ENCODE assay signal across 21 cellular contexts in genomic region chr17:13460646-13461045, GRCh38.
DNase-seq lines count a peak whose midpoint lies in the region; ATAC-seq and TF ChIP-seq lines count a peak whose summit lies in the region.
"Had no signal": no experiment of that assay in that cellular context is flagged by ENCODE, and none has a peak within 500 bp of the region (broad histone marks: within the 10 kb centered on the region; RNA-seq: fewer than 3 reads in every experiment).

No MANE protein-coding gene starts in this region.

- no peak overlapping the region for H3K14ac ChIP-seq in neuronal stem cell (ENCODE audit: low read length)

- H2BK12ac ChIP-seq in neuronal stem cell (ENCODE audit: low read length) = no peak overlapping the region

- H2BK15ac ChIP-seq in neuronal stem cell (ENCODE audit: low read length) = no peak overlapping the region

- H3K9me3 Mint-ChIP-seq in activated naive CD8-positive, alpha-beta T cell treated with anti-CD3 and anti-CD28 coated beads, Interleukin-2, amount 10 ng/mL, durations not matched to agents 7 days and 5 days = no peaks in the 10 kb centered on the region
- no peaks in the 10 kb centered on the region for H3K9me3 Mint-ChIP-seq in activated naive CD8-positive, alpha-beta T cell treated with anti-CD3 and anti-CD28 coated beads, Interleukin-2, amount 50 U/mL, for 24 hours
- H3K9me3 Mint-ChIP-seq: CD8-positive, alpha-beta T cell; HFFc6 had no signal

- no peak overlapping the region for H3K4ac ChIP-seq in neuronal stem cell (ENCODE audit: low read length)

- WGBS in neuronal stem cell (ENCODE audit: extremely low coverage in 2 of 2, insufficient read length in 2 of 2, insufficient replicate concordance in 1 of 2), 2 donors = no CpG with 5 or more reads among the region's 1 CpG

- H3K18ac ChIP-seq in neuronal stem cell (ENCODE audit: low read length) = no peak overlapping the region

- H3K36me3 Mint-ChIP-seq in activated naive CD8-positive, alpha-beta T cell treated with anti-CD3 and anti-CD28 coated beads, Interleukin-2, amount 10 ng/mL, durations not matched to agents 7 days and 5 days = no peaks in the 10 kb centered on the region
- H3K36me3 Mint-ChIP-seq in activated naive CD8-positive, alpha-beta T cell treated with anti-CD3 and anti-CD28 coated beads, Interleukin-2, amount 50 U/mL, for 24 hours (ENCODE audit: low read depth) = no peaks in the 10 kb centered on the region
- H3K36me3 Mint-ChIP-seq: CD14-positive monocyte; CD8-positive, alpha-beta T cell had no signal

- peak overlapping the region; percentile 24 for H2AFZ ChIP-seq in neuronal stem cell (ENCODE audit: low read length)

- no peaks in the 10 kb centered on the region for H3K4me1 ChIP-seq in neuronal stem cell (ENCODE audit: control insufficient read depth in 2 of 2, insufficient read depth in 1 of 2, low read depth in 1 of 2, low read length in 2 of 2)
- H3K4me1 ChIP-seq: A549 had no signal

- H3K4me2 ChIP-seq in neuronal stem cell (ENCODE audit: insufficient read depth, low read length, poor library complexity, severe bottlenecking) = no peak overlapping the region
- H3K4me2 ChIP-seq: A549, BLaER1 had no signal

- no peaks in the 10 kb centered on the region for H3K4me1 Mint-ChIP-seq in activated naive CD8-positive, alpha-beta T cell treated with anti-CD3 and anti-CD28 coated beads, Interleukin-2, amount 10 ng/mL, durations not matched to agents 7 days and 5 days
- H3K4me1 Mint-ChIP-seq in activated naive CD8-positive, alpha-beta T cell treated with anti-CD3 and anti-CD28 coated beads, Interleukin-2, amount 50 U/mL, for 24 hours = no peaks in the 10 kb centered on the region
- H3K4me1 Mint-ChIP-seq: CD14-positive monocyte had no signal

- H2AK5ac ChIP-seq in neuronal stem cell (ENCODE audit: low read depth, low read length) = no peak overlapping the region

- ATAC-seq in activated naive CD8-positive, alpha-beta T cell treated with anti-CD3 and anti-CD28 coated beads, Interleukin-2, amount 10 ng/mL, durations not matched to agents 7 days and 5 days (ENCODE audit: low read depth) = no peak
- no peak for ATAC-seq in activated naive CD8-positive, alpha-beta T cell treated with anti-CD3 and anti-CD28 coated beads, Interleukin-2, amount 50 U/mL, for 24 hours
- no peak for ATAC-seq in HG03280 (IDR thresholded peaks at IDR 0.05; ENCODE audit: unreplicated experiment)
- ATAC-seq: A549; CD8-positive, alpha-beta T cell; HCT116; HepG2 had no signal

- H3K4me3 ChIP-seq in fibroblast of mammary gland (ENCODE audit: control insufficient read depth, low read depth, low read length) = no peak overlapping the region
- H3K4me3 ChIP-seq in neuronal stem cell (ENCODE audit: low read length in 2 of 2) = no peak overlapping the region
- H3K4me3 ChIP-seq: A549, BLaER1 had no signal

- H2BK120ac ChIP-seq in neuronal stem cell (ENCODE audit: low read depth, low read length) = no peak overlapping the region

- H3K23ac ChIP-seq in neuronal stem cell (ENCODE audit: low read depth, low read length, poor library complexity) = no peak overlapping the region

- H3K27ac Mint-ChIP-seq in activated naive CD8-positive, alpha-beta T cell treated with anti-CD3 and anti-CD28 coated beads, Interleukin-2, amount 10 ng/mL, durations not matched to agents 7 days and 5 days = peak overlapping the region; percentile 40
- H3K27ac Mint-ChIP-seq in activated naive CD8-positive, alpha-beta T cell treated with anti-CD3 and anti-CD28 coated beads, Interleukin-2, amount 50 U/mL, for 24 hours = no peak overlapping the region
- H3K27ac Mint-ChIP-seq: CD14-positive monocyte; CD8-positive, alpha-beta T cell; HFFc6 had no signal

- no peaks in the 10 kb centered on the region for H3K27me3 ChIP-seq in neuronal stem cell (ENCODE audit: control insufficient read depth in 3 of 3, insufficient read depth in 3 of 3, low read depth in 1 of 3, low read length in 3 of 3)
- H3K27me3 ChIP-seq: BLaER1 had no signal

- no peak overlapping the region for H3K9ac ChIP-seq in neuronal stem cell (ENCODE audit: low read depth, low read length, poor library complexity)
- H3K9ac ChIP-seq: BLaER1 had no signal

- no peak overlapping the region for H3K4me3 Mint-ChIP-seq in activated naive CD8-positive, alpha-beta T cell treated with anti-CD3 and anti-CD28 coated beads, Interleukin-2, amount 10 ng/mL, durations not matched to agents 7 days and 5 days
- H3K4me3 Mint-ChIP-seq in activated naive CD8-positive, alpha-beta T cell treated with anti-CD3 and anti-CD28 coated beads, Interleukin-2, amount 50 U/mL, for 24 hours = no peak overlapping the region
- H3K4me3 Mint-ChIP-seq: CD14-positive monocyte; CD8-positive, alpha-beta T cell; HFFc6 had no signal

- H4K91ac ChIP-seq in neuronal stem cell (ENCODE audit: low read depth, low read length, poor library complexity) = no peak overlapping the region

- no peak overlapping the region for H3K27ac ChIP-seq in neuronal stem cell (replicated peaks; ENCODE audit: low read length)
- H3K27ac ChIP-seq: 22Rv1, A549, BLaER1 had no signal

- no peak for DNase-seq in activated naive CD8-positive, alpha-beta T cell treated with anti-CD3 and anti-CD28 coated beads, Interleukin-2, amount 10 ng/mL, durations not matched to agents 7 days and 5 days
- DNase-seq in activated naive CD8-positive, alpha-beta T cell treated with anti-CD3 and anti-CD28 coated beads, Interleukin-2, amount 50 U/mL, for 24 hours = no peak
- DNase-seq in fibroblast of mammary gland (ENCODE audit: low read depth) (peak; percentile 43), fibroblast of the conjunctiva (ENCODE audit: low read depth) (peak; percentile 23), neuronal stem cell (ENCODE audit: low spot score) (no peak), amygdala (lab: John Stamatoyannopoulos, UW) (no peak), NCI-H446 (lab: John Stamatoyannopoulos, UW) (no peak)
- DNase-seq: Calu3; CD8-positive, alpha-beta T cell; DMS79 treated with DMSO at 0.1 percent for 48 hours; GF-D8; GOT3; H7; HFFc6 had no signal

- no peaks in the 10 kb centered on the region for H3K36me3 ChIP-seq in neuronal stem cell (replicated peaks in 1 of 2; ENCODE audit: control insufficient read depth in 2 of 2, insufficient read depth in 2 of 2, low read length in 2 of 2)
- H3K36me3 ChIP-seq: BLaER1 had no signal

- TF ChIP-seq CTCF in fibroblast of mammary gland (conservative IDR thresholded peaks at IDR 0.05; ENCODE audit: control insufficient read depth, insufficient read depth, low read depth, low read length) = no peak

- no peak overlapping the region for H2BK5ac ChIP-seq in neuronal stem cell (ENCODE audit: low read length)

- H4K8ac ChIP-seq in neuronal stem cell (ENCODE audit: low read depth, low read length) = no peak overlapping the region

- no peaks in the 10 kb centered on the region for H3K27me3 Mint-ChIP-seq in activated naive CD8-positive, alpha-beta T cell treated with anti-CD3 and anti-CD28 coated beads, Interleukin-2, amount 10 ng/mL, durations not matched to agents 7 days and 5 days
- H3K27me3 Mint-ChIP-seq in activated naive CD8-positive, alpha-beta T cell treated with anti-CD3 and anti-CD28 coated beads, Interleukin-2, amount 50 U/mL, for 24 hours = peaks cover 6% of the 10 kb centered on the region

- no peaks in the 10 kb centered on the region for H3K79me1 ChIP-seq in neuronal stem cell (ENCODE audit: low read depth, low read length)

- H3K9me3 ChIP-seq in neuronal stem cell (replicated peaks in 1 of 2; ENCODE audit: control insufficient read depth in 2 of 2, insufficient read depth in 1 of 2, low read depth in 1 of 2, low read length in 2 of 2) = no peaks in the 10 kb centered on the region
- H3K9me3 ChIP-seq: A549, BLaER1 had no signal

- POLR2A ChIA-PET in activated naive CD8-positive, alpha-beta T cell treated with anti-CD3 and anti-CD28 coated beads, Interleukin-2, amount 10 ng/mL, durations not matched to agents 7 days and 5 days (lab: Charles Lee) = no interaction called here

Comparison
In these comparisons a context has a peak if more than half of its experiments do, and no peak if none do; other contexts are left out.
1. DNase-seq: peak in fibroblast of mammary gland (single experiment) and fibroblast of the conjunctiva (single experiment); none in activated naive CD8-positive, alpha-beta T cell treated with anti-CD3 and anti-CD28 coated beads, Interleukin-2, amount 10 ng/mL, durations not matched to agents 7 days and 5 days (single experiment), activated naive CD8-positive, alpha-beta T cell treated with anti-CD3 and anti-CD28 coated beads, Interleukin-2, amount 50 U/mL, for 24 hours (single experiment), neuronal stem cell (single experiment), amygdala (0 of 56) and NCI-H446 (0 of 2).